ENCODE assay signal across 8 cellular contexts in genomic region chr5:177671035-177671754, GRCh38.
DNase-seq lines count a peak whose midpoint lies in the region; ATAC-seq and TF ChIP-seq lines count a peak whose summit lies in the region.
"Not testable (repeated sequence)": the region's sequence is repeated elsewhere in the genome, so short reads cannot be mapped to it uniquely, and the experiment has no call there.

No MANE protein-coding gene starts in this region.

- not testable (repeated sequence) for H3K4me1 ChIP-seq in OCI-LY1 (ENCODE audit: insufficient read depth, low read length, severe bottlenecking); upper lobe of right lung

- H3K9ac ChIP-seq in OCI-LY1 (ENCODE audit: low read length): not testable (repeated sequence)

- not testable (repeated sequence) for H3K4me1 Mint-ChIP-seq in activated T-helper 17 cell treated with anti-CD3 and anti-CD28 coated beads, Interleukin-2, amount 50 U/mL, for 72 hours; naive thymus-derived CD8-positive, alpha-beta T cell

- H3K27me3 ChIP-seq in OCI-LY1 (ENCODE audit: insufficient read depth, low read length); upper lobe of right lung: not testable (repeated sequence)

- not testable (repeated sequence) for H4K20me1 ChIP-seq in OCI-LY1 (ENCODE audit: insufficient read depth, low read length)

- not testable (repeated sequence) for H3K36me3 Mint-ChIP-seq in activated T-helper 17 cell treated with anti-CD3 and anti-CD28 coated beads, Interleukin-2, amount 50 U/mL, for 72 hours (ENCODE audit: low read depth); naive thymus-derived CD8-positive, alpha-beta T cell

- not testable (repeated sequence) for H3K27me3 Mint-ChIP-seq in activated T-helper 17 cell treated with anti-CD3 and anti-CD28 coated beads, Interleukin-2, amount 50 U/mL, for 72 hours; naive thymus-derived CD8-positive, alpha-beta T cell

- H3K79me2 ChIP-seq in OCI-LY1 (ENCODE audit: insufficient read depth, low read length): not testable (repeated sequence)

- peak overlapping the region; percentile 57; the same call in 1 of the 2 replicates for H3K4me2 ChIP-seq in OCI-LY1 (ENCODE audit: low read length)

- not testable (repeated sequence) for H2AFZ ChIP-seq in OCI-LY1 (ENCODE audit: low read length)

- H3K4me3 Mint-ChIP-seq in activated T-helper 17 cell treated with anti-CD3 and anti-CD28 coated beads, Interleukin-2, amount 50 U/mL, for 72 hours: not testable (repeated sequence)
- peak overlapping the region in 2 of 10 donors; percentile 26 to 36 for H3K4me3 Mint-ChIP-seq in naive thymus-derived CD8-positive, alpha-beta T cell

- H3K36me3 ChIP-seq in OCI-LY1 (ENCODE audit: insufficient read depth, low read length); upper lobe of right lung: not testable (repeated sequence)

- H3K9me3 Mint-ChIP-seq in activated T-helper 17 cell treated with anti-CD3 and anti-CD28 coated beads, Interleukin-2, amount 50 U/mL, for 72 hours; naive thymus-derived CD8-positive, alpha-beta T cell: not testable (repeated sequence)

- POLR2A ChIA-PET in naive thymus-derived CD8-positive, alpha-beta T cell (lab: Charles Lee): not testable (repeated sequence)

- H3K9me2 ChIP-seq in OCI-LY1 (ENCODE audit: low read depth, low read length): not testable (repeated sequence)

- intact Hi-C loops in upper lobe of right lung (cut with DNase I): not testable (repeated sequence)

- H3F3A ChIP-seq in OCI-LY1 (ENCODE audit: insufficient read depth, low read length): not testable (repeated sequence)

- H3K27ac Mint-ChIP-seq in activated T-helper 17 cell treated with anti-CD3 and anti-CD28 coated beads, Interleukin-2, amount 50 U/mL, for 72 hours; naive thymus-derived CD8-positive, alpha-beta T cell: not testable (repeated sequence)

- peak; percentile 36 for ATAC-seq in GM18502 (IDR thresholded peaks at IDR 0.05; ENCODE audit: poor library complexity, unreplicated experiment)
- peak; percentile 28 for ATAC-seq in GM21576 (IDR thresholded peaks at IDR 0.05; ENCODE audit: unreplicated experiment)
- peak; percentile 42 for ATAC-seq in HG03045 (IDR thresholded peaks at IDR 0.05; ENCODE audit: unreplicated experiment)
- peak; percentile 45 for ATAC-seq in activated T-helper 17 cell treated with anti-CD3 and anti-CD28 coated beads, Interleukin-2, amount 50 U/mL, for 72 hours (replicated peaks)
- ATAC-seq in naive thymus-derived CD8-positive, alpha-beta T cell: peak; percentile 29 to 41
- peak; percentile 70 for ATAC-seq in upper lobe of right lung

- DNase-seq in fibroblast of villous mesenchyme (ENCODE audit: low read depth); upper lobe of right lung: not testable (repeated sequence)
- peak in 3 of 10 donors; percentile 7 to 20 (median 19) for DNase-seq in naive thymus-derived CD8-positive, alpha-beta T cell

- H3K27ac ChIP-seq in OCI-LY1 (ENCODE audit: low read depth, low read length, poor library complexity, severe bottlenecking); upper lobe of right lung: not testable (repeated sequence)

- H3K4me3 ChIP-seq in OCI-LY1 (ENCODE audit: low read depth, low read length, poor library complexity, severe bottlenecking) (peak overlapping the region; percentile 50), fibroblast of villous mesenchyme (ENCODE audit: low read depth, low read length) (peak overlapping the region; percentile 56), upper lobe of right lung (peak overlapping the region; percentile 42)

- H3K9me3 ChIP-seq in OCI-LY1 (ENCODE audit: low read length); upper lobe of right lung: not testable (repeated sequence)

- not testable (repeated sequence) for TF ChIP-seq CTCF in OCI-LY1 (IDR thresholded peaks at IDR 0.05; ENCODE audit: low read length); fibroblast of villous mesenchyme (IDR thresholded peaks at IDR 0.05; ENCODE audit: insufficient read depth, low read depth, low read length); upper lobe of right lung (IDR thresholded peaks at IDR 0.05)
